Comparison of ENCODE assay signal across 1 cellular context in the genomic region with DNA sequence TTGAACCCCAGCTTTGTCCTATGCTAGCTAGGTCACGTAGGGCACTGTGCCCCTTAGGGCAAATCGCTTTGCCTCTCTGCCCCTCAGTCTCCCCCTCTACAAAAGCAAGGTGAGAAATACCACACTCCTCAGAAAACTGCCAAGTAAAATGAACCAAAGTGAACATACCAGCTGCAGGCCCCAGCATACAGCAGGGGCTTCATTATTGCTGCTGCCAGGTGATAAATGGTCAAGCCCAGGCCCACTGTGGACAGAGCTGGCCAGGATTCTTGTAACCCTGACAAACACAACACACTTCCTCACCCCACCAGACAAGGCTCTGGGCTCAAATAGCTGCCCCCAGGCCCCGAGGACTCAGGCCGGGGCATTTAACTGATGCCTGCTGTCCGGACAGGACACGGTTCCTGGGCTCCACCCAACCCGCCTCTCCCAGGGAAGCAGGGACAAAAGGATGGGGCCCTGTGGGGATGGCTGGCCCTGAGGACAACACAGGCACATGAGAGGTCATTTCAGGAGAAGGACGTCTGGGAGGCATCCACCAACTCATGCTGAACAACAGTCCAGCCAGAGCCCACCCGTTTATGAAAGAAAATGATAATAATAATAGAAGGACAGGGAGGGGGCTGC.
TF ChIP-seq lines count a peak whose summit lies in the region.

No MANE protein-coding gene starts in this region.

TF ChIP-seq in HepG2, 621 proteins besides CTCF, POLR2A, EP300 and RAD21:
- no peak for TF ChIP-seq ZNF761 (CRISPR knock-in tag; conservative IDR thresholded peaks at IDR 0.05)
- TF ChIP-seq ZSCAN30 (CRISPR knock-in tag; IDR thresholded peaks at IDR 0.05), result peak; percentile 99
TF ChIP-seq in HepG2: peak in this region for 1.
